Comparison of ENCODE assay signal across 20 cellular contexts in genomic region chr14:19834203-19834848, GRCh38. TPM values are rescaled to one million over a fixed set of nuclear protein-coding genes. Genes with fewer than 3 reads are reported as not detected.
"Had no signal": no experiment of that assay in that cellular context is flagged by ENCODE, and none has a peak within 500 bp of the region (broad histone marks: within the 10 kb centered on the region; RNA-seq: fewer than 3 reads in every experiment).

No MANE protein-coding gene starts in this region.

RNA-seq across cellular contexts. Expression of gene OR4N2, which starts 30.8 kb away (rescaled TPM):
- total RNA-seq: naive thymus-derived CD8-positive, alpha-beta T cell; natural killer cell treated with Interleukin-12 subunit alpha and Interleukin-12 subunit beta and Interleukin-15 and Interleukin-18, amount 100 ng/mL, for 72 hours; neural crest cell; osteocyte; pancreas; posterior vena cava; prostate gland; pulmonary artery endothelial cell; right atrium auricular region; right lobe of liver; smooth muscle cell; stomach; subcutaneous adipose tissue; temporal lobe; thoracic aorta; thyroid gland; tibial nerve; ureter; vagina had no signal
- polyA plus RNA-seq: naive thymus-derived CD8-positive, alpha-beta T cell; pancreas; smooth muscle cell; stomach had no signal

RNA-seq across cellular contexts. Expression of gene OR4K2, which starts 40.6 kb away (rescaled TPM):
- total RNA-seq: naive thymus-derived CD8-positive, alpha-beta T cell; natural killer cell treated with Interleukin-12 subunit alpha and Interleukin-12 subunit beta and Interleukin-15 and Interleukin-18, amount 100 ng/mL, for 72 hours; neural crest cell; omental fat pad; osteocyte; pancreas; posterior vena cava; prostate gland; pulmonary artery endothelial cell; right atrium auricular region; right lobe of liver; smooth muscle cell; subcutaneous adipose tissue; temporal lobe; thoracic aorta; thyroid gland; ureter; vagina had no signal
- polyA plus RNA-seq: naive thymus-derived CD8-positive, alpha-beta T cell; smooth muscle cell; stomach had no signal
